In the genomic region with DNA sequence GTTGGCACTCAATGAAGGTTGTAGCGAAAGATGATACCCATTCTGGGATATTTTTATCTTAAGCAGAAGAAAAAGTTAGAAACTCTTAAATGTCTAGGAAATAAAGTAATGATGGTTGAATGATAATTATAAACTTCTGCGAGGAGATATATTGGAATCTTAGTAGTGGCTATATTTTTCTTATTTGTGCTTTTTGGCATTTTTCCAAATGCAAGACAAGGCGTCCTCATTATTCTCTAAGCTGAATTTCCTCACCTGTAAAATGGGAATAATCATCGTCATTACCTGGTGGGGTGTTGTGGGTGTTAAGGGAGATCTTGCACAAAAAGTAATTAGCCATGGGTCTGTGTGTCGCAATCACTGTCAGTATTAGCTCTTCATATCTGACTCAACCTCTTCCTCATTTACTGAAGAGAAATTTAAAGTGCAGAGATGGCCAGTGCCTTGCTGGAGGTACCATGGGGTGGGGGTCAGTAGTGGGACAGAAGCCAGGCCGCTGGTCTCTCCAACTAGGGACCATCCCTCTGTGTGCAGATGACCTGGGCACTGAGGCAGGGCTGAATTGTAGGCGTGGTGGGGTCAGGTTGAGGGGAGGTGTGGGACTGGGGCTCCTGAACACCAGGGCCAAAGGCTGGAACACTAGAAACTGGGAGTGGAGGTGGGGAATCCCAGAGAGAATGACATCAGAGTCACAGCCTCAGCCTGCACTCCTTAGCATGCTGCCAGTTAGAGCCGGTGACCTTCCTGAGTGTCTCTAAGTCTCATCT, we compare ENCODE assay signal across 18 cellular contexts. TPM values are rescaled to one million over a fixed set of nuclear protein-coding genes. Genes with fewer than 3 reads are reported as not detected.
A peak's percentile ranks its signal among the peaks of the same experiment; 100 is the strongest.
DNase-seq lines count a peak whose midpoint lies in the region; ATAC-seq and TF ChIP-seq lines count a peak whose summit lies in the region.
"Had no signal": no experiment of that assay in that cellular context is flagged by ENCODE, and none has a peak within 500 bp of the region (broad histone marks: within the 10 kb centered on the region; RNA-seq: fewer than 3 reads in every experiment).

No MANE protein-coding gene starts in this region.

- no peak overlapping the region for H3K4me3 Mint-ChIP-seq in CD8-positive, alpha-beta T cell
- no peak overlapping the region for H3K4me3 Mint-ChIP-seq in central memory CD8-positive, alpha-beta T cell

- TF ChIP-seq CTCF in CD8-positive, alpha-beta T cell (IDR thresholded peaks at IDR 0.05) = no peak
- no peak for TF ChIP-seq CTCF in foreskin keratinocyte (conservative IDR thresholded peaks at IDR 0.05)

- H3K4me1 ChIP-seq in CD8-positive, alpha-beta T cell (ENCODE audit: insufficient read depth, low read length) = peaks cover 23% of the 10 kb centered on the region
- peaks cover 6% of the 10 kb centered on the region for H3K4me1 ChIP-seq in foreskin keratinocyte
- H3K4me1 ChIP-seq: prostate gland had no signal

- no peaks in the 10 kb centered on the region for H3K9me3 Mint-ChIP-seq in CD8-positive, alpha-beta T cell
- H3K9me3 Mint-ChIP-seq in central memory CD8-positive, alpha-beta T cell = no peaks in the 10 kb centered on the region

- intact Hi-C loops in CD8-positive, alpha-beta T cell (cut with DNase I, micrococcal nuclease) = loop anchor here in 1 of 2 experiments (10.0 kb wide), 1 partner anchor 886 kb away; the partner anchor contains the start of gene RBM14

- ATAC-seq in CD8-positive, alpha-beta T cell = no peak
- no peak for ATAC-seq in central memory CD8-positive, alpha-beta T cell (replicated peaks; ENCODE audit: extremely low read depth, poor library complexity, severe bottlenecking)
- ATAC-seq in foreskin keratinocyte (no peak), GM21423 (IDR thresholded peaks at IDR 0.05; ENCODE audit: unreplicated experiment) (no peak)
- ATAC-seq: left ventricle myocardium superior had no signal

- POLR2A ChIA-PET in CD8-positive, alpha-beta T cell (lab: Charles Lee) = no interaction called here

- no peaks in the 10 kb centered on the region for H3K27me3 ChIP-seq in CD8-positive, alpha-beta T cell (ENCODE audit: insufficient read depth, low read length)
- H3K27me3 ChIP-seq in foreskin keratinocyte = no peaks in the 10 kb centered on the region

- no peak overlapping the region for H3K27ac ChIP-seq in CD8-positive, alpha-beta T cell (ENCODE audit: low read depth, low read length)
- no peak overlapping the region for H3K27ac ChIP-seq in foreskin keratinocyte
- H3K27ac ChIP-seq: dorsolateral prefrontal cortex, PC-9, prostate gland, stomach had no signal

- CTCF ChIA-PET in CD8-positive, alpha-beta T cell (lab: Charles Lee) = interaction anchor here (1.1 kb wide), 1 partner anchor 9 kb away, joined by 3 read pairs; no protein-coding TSS in a partner anchor

- peaks cover 28% of the 10 kb centered on the region for H3K4me1 Mint-ChIP-seq in CD8-positive, alpha-beta T cell (ENCODE audit: low read depth)
- H3K4me1 Mint-ChIP-seq in central memory CD8-positive, alpha-beta T cell = peaks cover 29% of the 10 kb centered on the region

- DNase-seq in AML-193 (lab: John Stamatoyannopoulos, UW) (peak; percentile 77 to 87), NOMO-1 treated with dmso at 0.1 percent for 144 hours (lab: John Stamatoyannopoulos, UW; ENCODE audit: unreplicated experiment) (peak; percentile 51), iPS-NIHi11 (ENCODE audit: low spot score) (no peak), foreskin keratinocyte (no peak), anterior cingulate cortex (lab: John Stamatoyannopoulos, UW) (no peak)
- DNase-seq in CD8-positive, alpha-beta T cell = no peak
- no peak for DNase-seq in central memory CD8-positive, alpha-beta T cell (ENCODE audit: low spot score in 2 of 2)
- DNase-seq: activated CD4-positive, CD25-positive, alpha-beta regulatory T cell treated with anti-CD3 and anti-CD28 coated beads, Interleukin-2, amount 50 U/mL, for 72 hours; DMS79 treated with DMSO at 0.1 percent for 48 hours; dorsolateral prefrontal cortex; left ventricle myocardium superior; NCI-H1694; PC-9; stomach had no signal

- H3K27me3 Mint-ChIP-seq in CD8-positive, alpha-beta T cell (ENCODE audit: low read depth) = no peaks in the 10 kb centered on the region
- H3K27me3 Mint-ChIP-seq in central memory CD8-positive, alpha-beta T cell = no peaks in the 10 kb centered on the region

- H3K27ac Mint-ChIP-seq in CD8-positive, alpha-beta T cell = peak overlapping the region; percentile 9
- H3K27ac Mint-ChIP-seq in central memory CD8-positive, alpha-beta T cell (ENCODE audit: low read depth) = peak overlapping the region; percentile 49

- no peak overlapping the region for H3K4me3 ChIP-seq in CD8-positive, alpha-beta T cell (ENCODE audit: low read depth, low read length)
- H3K4me3 ChIP-seq: dorsolateral prefrontal cortex, PC-9, prostate gland, stomach had no signal

- no peaks in the 10 kb centered on the region for H3K9me3 ChIP-seq in CD8-positive, alpha-beta T cell (ENCODE audit: low read length)
- H3K9me3 ChIP-seq: prostate gland, stomach had no signal

- H3K36me3 Mint-ChIP-seq in CD8-positive, alpha-beta T cell = peaks cover 63% of the 10 kb centered on the region
- peaks cover 56% of the 10 kb centered on the region for H3K36me3 Mint-ChIP-seq in central memory CD8-positive, alpha-beta T cell (ENCODE audit: insufficient read depth)

- H3K36me3 ChIP-seq in CD8-positive, alpha-beta T cell (ENCODE audit: insufficient read depth, low read length) = peaks cover 31% of the 10 kb centered on the region

RNA-seq across cellular contexts. Expression of gene PITPNM1, which starts 4.2 kb away (rescaled TPM):
- total RNA-seq in CD8-positive, alpha-beta T cell = 100 to 1,000 TPM in 1 of 2 experiments, 10 to 100 TPM in 1; 92.7 to 103 TPM
- 27.7 and 29.0 TPM in 2 replicates for total RNA-seq in foreskin keratinocyte
- polyA plus RNA-seq in foreskin keratinocyte = 18.0 and 18.9 TPM in 2 replicates

RNA-seq across cellular contexts. Expression of gene CDK2AP2, which starts 7.0 kb away (rescaled TPM):
- total RNA-seq in CD8-positive, alpha-beta T cell = 10 to 100 TPM; 19.4 to 24.4 TPM
- 40.8 and 43.4 TPM in 2 replicates for total RNA-seq in foreskin keratinocyte
- 67.5 and 73.5 TPM in 2 replicates for polyA plus RNA-seq in foreskin keratinocyte

RNA-seq across cellular contexts. Expression of gene AIP, which starts 18.2 kb away (rescaled TPM):
- total RNA-seq in CD8-positive, alpha-beta T cell = 100 to 1,000 TPM; 109 to 111 TPM
- total RNA-seq in foreskin keratinocyte = 40.4 and 41.0 TPM in 2 replicates
- polyA plus RNA-seq in foreskin keratinocyte = 49.1 and 56.0 TPM in 2 replicates

RNA-seq across cellular contexts. Expression of gene CABP2, which starts 22.2 kb away (rescaled TPM):
- not detected for total RNA-seq in CD8-positive, alpha-beta T cell
- total RNA-seq in foreskin keratinocyte = not detected in 2 replicates
- polyA plus RNA-seq in foreskin keratinocyte = not detected in 2 replicates
- total RNA-seq: dorsolateral prefrontal cortex, H1, left ventricle myocardium superior, NCI-H460, PC-9, prostate gland, stomach had no signal
- polyA plus RNA-seq: H1, stomach had no signal

RNA-seq across cellular contexts. Expression of gene TMEM134, which starts 31.9 kb away (rescaled TPM):
- total RNA-seq in CD8-positive, alpha-beta T cell = 10 to 100 TPM; 41.2 to 48.5 TPM
- 29.4 TPM in 2 replicates for total RNA-seq in foreskin keratinocyte
- 59.2 and 69.8 TPM in 2 replicates for polyA plus RNA-seq in foreskin keratinocyte

Comparison
In these comparisons a context has a peak if more than half of its experiments do, and no peak if none do; other contexts are left out.
1. DNase-seq: peak in AML-193 (2 of 2) and NOMO-1 treated with dmso at 0.1 percent for 144 hours (single experiment); none in CD8-positive, alpha-beta T cell (0 of 7), central memory CD8-positive, alpha-beta T cell (0 of 2), iPS-NIHi11 (single experiment), foreskin keratinocyte (0 of 2) and anterior cingulate cortex (0 of 58).